Comparison of ENCODE assay signal across 8 cellular contexts in the genomic region with DNA sequence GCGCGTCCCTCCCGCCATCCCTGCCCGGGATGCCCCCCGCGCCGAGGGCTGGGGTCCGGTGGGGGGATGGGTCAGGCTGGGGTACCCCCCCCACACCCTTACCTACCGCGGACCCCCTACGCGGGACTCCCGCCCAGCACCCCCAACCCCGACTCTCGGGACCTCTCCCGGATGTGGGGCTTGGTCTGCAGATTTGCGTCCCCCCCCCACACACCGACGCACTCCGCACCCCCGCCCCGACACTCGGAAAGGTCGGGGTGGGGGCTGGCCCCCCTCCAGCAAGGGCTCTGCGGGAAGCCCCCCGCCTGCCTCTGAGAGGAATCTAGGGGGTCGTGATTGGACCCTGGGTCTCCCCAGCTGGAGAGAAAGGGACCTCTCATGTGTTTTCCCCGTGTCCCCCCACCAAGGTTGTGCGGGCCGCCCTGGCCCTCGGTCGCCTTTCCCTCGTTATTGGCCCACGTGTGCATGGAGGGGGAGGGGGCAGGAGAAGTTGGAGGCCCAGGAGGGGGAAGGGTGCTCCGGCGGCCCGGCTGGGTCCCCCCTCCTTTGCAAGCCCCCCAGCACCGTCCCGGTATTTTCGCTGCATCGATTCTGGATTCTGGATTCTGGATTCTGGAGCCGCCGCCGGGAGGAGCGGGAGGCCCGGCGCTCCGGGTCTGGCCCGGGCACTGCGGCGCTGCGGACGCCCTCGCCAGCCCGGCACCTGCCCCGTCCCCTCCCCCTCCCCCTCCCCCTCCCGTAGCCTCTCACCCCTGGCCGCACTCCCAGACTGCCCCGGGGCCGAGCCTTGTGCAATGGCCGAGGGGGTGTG. TPM values are rescaled to one million over a fixed set of nuclear protein-coding genes. Genes with fewer than 3 reads are reported as not detected.
DNase-seq lines count a peak whose midpoint lies in the region; ATAC-seq and TF ChIP-seq lines count a peak whose summit lies in the region.

No MANE protein-coding gene starts in this region.

- no peaks in the 10 kb centered on the region for H3K36me3 ChIP-seq in breast epithelium

- H3K27me3 ChIP-seq in breast epithelium: no peaks in the 10 kb centered on the region

- H3K27ac ChIP-seq in breast epithelium (peak overlapping the region; percentile 99), substantia nigra (ENCODE audit: low read depth, low read length, poor library complexity, severe bottlenecking) (peak overlapping the region; percentile 86)

- H3K4me1 ChIP-seq in breast epithelium: peaks cover 4 to 9% of the 10 kb centered on the region in 2 donors

- H3K9me3 ChIP-seq in breast epithelium: no peaks in the 10 kb centered on the region

- no peak for TF ChIP-seq POLR2A in breast epithelium (IDR thresholded peaks at IDR 0.05)

- peak overlapping the region; percentile 89 to 95 (median 95) for H3K4me3 ChIP-seq in breast epithelium

- TF ChIP-seq CTCF in breast epithelium (IDR thresholded peaks at IDR 0.05): no peak

- ATAC-seq in left lobe of liver: peak; percentile 49
- no peak for ATAC-seq in GM21526 (IDR thresholded peaks at IDR 0.05; ENCODE audit: low FRiP score, unreplicated experiment)

- intact Hi-C loops in breast epithelium (cut with DNase I; ENCODE audit: low total_unique reads): no loop called here

- DNase-seq in NCI-H82 (lab: John Stamatoyannopoulos, UW): peak; percentile 43
- DNase-seq in NCI-H82 treated with DMSO at 0.1 percent for 48 hours (lab: John Stamatoyannopoulos, UW; ENCODE audit: unreplicated experiment): no peak
- DNase-seq in NCI-H446 treated with DMSO at 0.1 percent for 48 hours (lab: John Stamatoyannopoulos, UW): peak; percentile 42
- no peak for DNase-seq in breast epithelium (ENCODE audit: low spot score in 2 of 2)
- peak; percentile 85 for DNase-seq in left lobe of liver (ENCODE audit: low spot score)
- peak in 36 of 49 donors; percentile 21 to 88 (median 58) for DNase-seq in substantia nigra (lab: John Stamatoyannopoulos, UW)
- no peak for DNase-seq in pons (ENCODE audit: low spot score)

RNA-seq across cellular contexts. Expression of a gene that starts 0.6 kb away (rescaled TPM):
- total RNA-seq in breast epithelium: 10 to 100 TPM; 48.9 to 97.8 (median 73.1) TPM
- total RNA-seq in left lobe of liver: 203 TPM

Comparison
In these comparisons a context has a peak if more than half of its experiments do, and no peak if none do; other contexts are left out.
1. DNase-seq: peak in NCI-H82 (single experiment), NCI-H446 treated with DMSO at 0.1 percent for 48 hours (single experiment), left lobe of liver (single experiment) and substantia nigra (36 of 49); none in NCI-H82 treated with DMSO at 0.1 percent for 48 hours (single experiment), breast epithelium (0 of 2) and pons (single experiment).